In genomic region chr19:19034204-19034624, GRCh38 we compare ENCODE assay signal across 8 cellular contexts. TPM values are rescaled to one million over a fixed set of nuclear protein-coding genes. Genes with fewer than 3 reads are reported as not detected.
A peak's percentile ranks its signal among the peaks of the same experiment; 100 is the strongest.
DNase-seq lines count a peak whose midpoint lies in the region; ATAC-seq, FAIRE-seq and TF ChIP-seq lines count a peak whose summit lies in the region.

No MANE protein-coding gene starts in this region.

- H3K4me1 ChIP-seq in IMR-90 (ENCODE audit: control insufficient read depth, insufficient read depth, low read length) (peaks cover 6% of the 10 kb centered on the region), PC-9 (replicated peaks; ENCODE audit: insufficient read depth) (peaks cover 13% of the 10 kb centered on the region; the same call in 1 of the 2 replicates), esophagus muscularis mucosa (peaks cover 28 to 50% (median 40%) of the 10 kb centered on the region in 4 donors), stomach smooth muscle (ENCODE audit: control insufficient read depth, insufficient read depth, low read length) (peaks cover 18% of the 10 kb centered on the region)

- peaks cover 18% of the 10 kb centered on the region for H4K20me1 ChIP-seq in IMR-90 (ENCODE audit: insufficient read depth, low read length)
- no peaks in the 10 kb centered on the region; the same call in 1 of the 2 replicates for H4K20me1 ChIP-seq in PC-9 (ENCODE audit: insufficient read depth)

- H3K36me3 ChIP-seq in IMR-90 (ENCODE audit: control insufficient read depth, insufficient read depth, low read length): peaks cover 3% of the 10 kb centered on the region
- H3K36me3 ChIP-seq in PC-9 (ENCODE audit: low read depth): peaks cover 11% of the 10 kb centered on the region; the same call in 1 of the 2 replicates
- peaks cover 9 to 26% (median 19%) of the 10 kb centered on the region in 4 donors for H3K36me3 ChIP-seq in esophagus muscularis mucosa
- H3K36me3 ChIP-seq in stomach smooth muscle (ENCODE audit: control insufficient read depth in 2 of 2, insufficient read depth in 2 of 2, low read length in 2 of 2): peaks cover 3 to 6% of the 10 kb centered on the region in 2 donors

- H2AFZ ChIP-seq in IMR-90 (replicated peaks; ENCODE audit: low read length, poor library complexity) (peak overlapping the region; percentile 99), PC-9 (peak overlapping the region; percentile 95)

- peak; percentile 22; the same call in 1 of the 2 replicates for ATAC-seq in IMR-90 (ENCODE audit: low read depth)

- H3K4me1 Mint-ChIP-seq in neural crest cell: peaks cover 22% of the 10 kb centered on the region

- intact Hi-C loops in IMR-90 (cut with micrococcal nuclease): no loop called here
- intact Hi-C loops in PC-9 (cut with micrococcal nuclease; ENCODE audit: unreplicated experiment): no loop called here
- intact Hi-C loops in esophagus muscularis mucosa (cut with DNase I): no loop called here

- no peak overlapping the region for H3K27ac Mint-ChIP-seq in neural crest cell (ENCODE audit: unreplicated experiment)

- H3K79me2 ChIP-seq in PC-9 (ENCODE audit: low read depth): peaks cover 71% of the 10 kb centered on the region

- H2BK5ac ChIP-seq in IMR-90 (ENCODE audit: low read depth, low read length, poor library complexity, severe bottlenecking): peak overlapping the region; percentile 7

- DNase-seq in 8988T (peak; percentile 92), GM18507 (ENCODE audit: extremely low spot score, insufficient read length, low read depth) (peak; percentile 72), IMR-90 (peak; percentile 44), PC-9 (peak; percentile 65 to 74), activated T-cell treated with anti-CD3 and anti-CD28 coated beads for 48 hours (ENCODE audit: low read depth) (peak; percentile 71), esophagus muscularis mucosa (ENCODE audit: extremely low spot score) (no peak), neural crest cell (ENCODE audit: low read depth, low spot score) (peak; percentile 8)

- no peaks in the 10 kb centered on the region for H3K9me3 Mint-ChIP-seq in neural crest cell

- H3K4me3 ChIP-seq in IMR-90 (ENCODE audit: insufficient read depth, low read depth, low read length): peak overlapping the region; percentile 70
- peak overlapping the region; percentile 70 for H3K4me3 ChIP-seq in PC-9
- H3K4me3 ChIP-seq in esophagus muscularis mucosa: peak overlapping the region; percentile 95 to 99 (median 96)
- peak overlapping the region; percentile 64 to 90 for H3K4me3 ChIP-seq in stomach smooth muscle (ENCODE audit: low read length in 2 of 2)

- peak overlapping the region; percentile 94 for H2AK5ac ChIP-seq in IMR-90 (ENCODE audit: low read depth, low read length)

- dilution Hi-C loops in IMR-90 (cut with HindIII; ENCODE audit: low sequenced_read_pairs, unreplicated experiment): no loop called here

- no peak for TF ChIP-seq CTCF in IMR-90 (conservative IDR thresholded peaks at IDR 0.05; ENCODE audit: low read depth, low read length)
- no peak for TF ChIP-seq CTCF in PC-9 (conservative IDR thresholded peaks at IDR 0.05)
- no peak for TF ChIP-seq CTCF in esophagus muscularis mucosa (IDR thresholded peaks at IDR 0.05)
- no peak for TF ChIP-seq CTCF in neural crest cell (conservative IDR thresholded peaks at IDR 0.05)

- peak overlapping the region; percentile 96 for H3K4ac ChIP-seq in IMR-90 (ENCODE audit: low read depth, low read length)

- peak overlapping the region; percentile 97 to 100 for H4K8ac ChIP-seq in IMR-90 (ENCODE audit: low read depth in 2 of 2, low read length in 2 of 2)

- POLR2A ChIA-PET in IMR-90 (lab: Charles Lee; ENCODE audit: unreplicated experiment) (no interaction called here), PC-9 (lab: Charles Lee; ENCODE audit: unreplicated experiment) (no interaction called here)

- H3K79me1 ChIP-seq in IMR-90 (ENCODE audit: low read depth in 1 of 2, low read length in 2 of 2): peaks cover 40 to 76% of the 10 kb centered on the region in 2 experiments

- H3K36me3 Mint-ChIP-seq in neural crest cell (ENCODE audit: low read depth): peaks cover 27% of the 10 kb centered on the region

- H3K4me2 ChIP-seq in IMR-90 (ENCODE audit: low read depth, low read length): peak overlapping the region; percentile 98
- peak overlapping the region; percentile 100 for H3K4me2 ChIP-seq in PC-9

- 11% methylated on average over 6 of the region's 10 CpGs; no CpG with 5 or more reads in 1 of the 2 experiments for WGBS in IMR-90 (ENCODE audit: extremely low coverage in 2 of 2, insufficient read length in 1 of 2), 2 experiments
- 7% methylated on average over 10 of the region's 10 CpGs for WGBS in esophagus muscularis mucosa

- H4K91ac ChIP-seq in IMR-90 (ENCODE audit: insufficient read depth, low read depth, low read length): peak overlapping the region; percentile 51

- no peak for TF ChIP-seq RAD21 in IMR-90 (IDR thresholded peaks at IDR 0.05; ENCODE audit: low read length)

- in situ Hi-C loops in IMR-90 (cut with MboI; ENCODE audit: low sequenced_read_pairs): no loop called here

- peak; percentile 87 for FAIRE-seq in GM18507 (lab: Jason Lieb, UNC)

- TF ChIP-seq POLR2A in IMR-90 (IDR thresholded peaks at IDR 0.05; ENCODE audit: low read depth, low read length) (no peak), esophagus muscularis mucosa (IDR thresholded peaks at IDR 0.05; ENCODE audit: low read depth) (no peak)

- peaks cover 21% of the 10 kb centered on the region; the same call in 1 of the 2 replicates for H3F3A ChIP-seq in PC-9 (ENCODE audit: insufficient read depth, low read depth)

- H3K27me3 Mint-ChIP-seq in neural crest cell (ENCODE audit: low read depth): peaks cover 2% of the 10 kb centered on the region

- H3K9me3 ChIP-seq in IMR-90 (ENCODE audit: control insufficient read depth, insufficient read depth, low read length) (no peaks in the 10 kb centered on the region; the same call in 1 of the 2 replicates), PC-9 (ENCODE audit: insufficient read depth, low read depth) (no peaks in the 10 kb centered on the region), esophagus muscularis mucosa (no peaks in the 10 kb centered on the region), stomach smooth muscle (ENCODE audit: control insufficient read depth in 2 of 2, low read length in 2 of 2) (no peaks in the 10 kb centered on the region)

- BruUV-seq in IMR-90 (replicated peaks; lab: Mats Ljungman, UMichigan): no TSS peak
- TSS peak; percentile 48 for BruUV-seq in PC-9 (replicated peaks; lab: Mats Ljungman, UMichigan)

- H3K4me3 Mint-ChIP-seq in neural crest cell: peak overlapping the region; percentile 90

- H3K27me3 ChIP-seq in IMR-90 (ENCODE audit: control insufficient read depth, insufficient read depth, low read length) (no peaks in the 10 kb centered on the region), PC-9 (ENCODE audit: insufficient read depth, low read depth) (no peaks in the 10 kb centered on the region), esophagus muscularis mucosa (no peaks in the 10 kb centered on the region), stomach smooth muscle (ENCODE audit: control insufficient read depth in 1 of 2, insufficient read depth in 2 of 2, low read length in 2 of 2) (no peaks in the 10 kb centered on the region)

- H2BK15ac ChIP-seq in IMR-90 (ENCODE audit: low read depth, low read length): no peak overlapping the region

- H3K56ac ChIP-seq in IMR-90 (ENCODE audit: extremely low read depth, insufficient read depth, low read length): peak overlapping the region; percentile 84

- H3K9ac ChIP-seq in IMR-90 (ENCODE audit: low read depth, low read length) (peak overlapping the region; percentile 98), stomach smooth muscle (ENCODE audit: low read length in 2 of 2) (peak overlapping the region; percentile 55 to 93)

- H3K27ac ChIP-seq in IMR-90 (ENCODE audit: insufficient read depth, low read length): peak overlapping the region; percentile 94
- peak overlapping the region; percentile 67 for H3K27ac ChIP-seq in PC-9
- peak overlapping the region; percentile 93 to 100 (median 98) for H3K27ac ChIP-seq in esophagus muscularis mucosa (replicated peaks in 1 of 4)
- H3K27ac ChIP-seq in stomach smooth muscle (ENCODE audit: low read length): peak overlapping the region; percentile 84

- peak overlapping the region; percentile 95 for H3K23ac ChIP-seq in IMR-90 (ENCODE audit: low read depth, low read length)

- no peak overlapping the region for H2BK120ac ChIP-seq in IMR-90 (ENCODE audit: low read depth, low read length)

- H4K5ac ChIP-seq in IMR-90 (ENCODE audit: low read depth, low read length): no peak overlapping the region

- H3K14ac ChIP-seq in IMR-90 (replicated peaks; ENCODE audit: low read depth, low read length): peak overlapping the region; percentile 73; the same call in 1 of the 2 replicates

- H3K18ac ChIP-seq in IMR-90 (ENCODE audit: low read depth, low read length): no peak overlapping the region

- H3K9me2 ChIP-seq in PC-9 (ENCODE audit: insufficient read depth): no peaks in the 10 kb centered on the region

- H2AK9ac ChIP-seq in IMR-90 (replicated peaks; ENCODE audit: low read depth, low read length, poor library complexity): peak overlapping the region; percentile 90

- peaks cover 7% of the 10 kb centered on the region; the same call in 1 of the 2 replicates for H3K9me1 ChIP-seq in IMR-90 (ENCODE audit: insufficient read depth, low read length)

- CTCF ChIA-PET in IMR-90 (lab: Yijun Ruan, JAX) (no interaction called here), PC-9 (lab: Charles Lee) (no interaction called here)

- no peak overlapping the region for H2BK20ac ChIP-seq in IMR-90 (ENCODE audit: low read depth, low read length)

- TF ChIP-seq EP300 in esophagus muscularis mucosa (IDR thresholded peaks at IDR 0.05): no peak

TF ChIP-seq in IMR-90, 13 proteins besides CTCF, POLR2A, EP300 and RAD21 (continues in another document):
- TF ChIP-seq SMC3 (IDR thresholded peaks at IDR 0.05; ENCODE audit: low read depth, low read length): no peak

RNA-seq across cellular contexts. Expression of gene ARMC6, which starts 0.8 kb away (rescaled TPM):
- 46.7 and 52.7 TPM in 2 replicates for total RNA-seq in IMR-90 (2012; rRNA removed)
- 41.5 and 44.7 TPM in 2 replicates for polyA plus RNA-seq in IMR-90 (2012; rRNA removed)
- polyA plus RNA-seq in IMR-90 (2012; cell fraction: cytosol; rRNA removed): 31.4 and 45.1 TPM in 2 replicates
- polyA plus RNA-seq in IMR-90 (2012; cell fraction: nucleus; rRNA removed; ENCODE audit: low replicate concordance): 19.1 and 45.5 TPM in 2 replicates
- 23.5 and 28.8 TPM in 2 replicates for total RNA-seq in PC-9 (2021)
- 10 to 100 TPM; 16.2 to 25.8 (median 20.4) TPM for total RNA-seq in esophagus muscularis mucosa
- total RNA-seq in neural crest cell: 52.5 and 57.9 TPM in 2 replicates

RNA-seq across cellular contexts. Expression of gene SUGP2, which starts 0.9 kb away (rescaled TPM):
- total RNA-seq in IMR-90 (2012; rRNA removed): 23.3 and 25.8 TPM in 2 replicates
- polyA plus RNA-seq in IMR-90 (2012; rRNA removed): 58.5 and 69.2 TPM in 2 replicates
- polyA plus RNA-seq in IMR-90 (2012; cell fraction: cytosol; rRNA removed): 17.8 and 19.2 TPM in 2 replicates
- polyA plus RNA-seq in IMR-90 (2012; cell fraction: nucleus; rRNA removed; ENCODE audit: low replicate concordance): 366 and 435 TPM in 2 replicates
- 60.0 and 73.1 TPM in 2 replicates for total RNA-seq in PC-9 (2021)
- total RNA-seq in esophagus muscularis mucosa: 10 to 100 TPM; 23.1 to 45.7 (median 32.0) TPM
- total RNA-seq in neural crest cell: 149 and 160 TPM in 2 replicates

RNA-seq across cellular contexts. Expression of gene SLC25A42, which starts 29.6 kb away (rescaled TPM):
- total RNA-seq in IMR-90 (2012; rRNA removed) (1.9 and 2.0 TPM in 2 replicates), PC-9 (2021) (5.8 and 6.9 TPM in 2 replicates), esophagus muscularis mucosa (10 to 100 TPM; 11.2 to 16.8 (median 13.8) TPM), neural crest cell (10.5 and 11.1 TPM in 2 replicates)
- polyA plus RNA-seq in IMR-90 (2012; rRNA removed): 8.6 and 9.9 TPM in 2 replicates
- polyA plus RNA-seq in IMR-90 (2012; cell fraction: cytosol; rRNA removed): 5.5 and 11.2 TPM in 2 replicates
- polyA plus RNA-seq in IMR-90 (2012; cell fraction: nucleus; rRNA removed; ENCODE audit: low replicate concordance): 20.2 and 34.5 TPM in 2 replicates
